ENCODE assay signal across 15 cellular contexts in genomic region chr2:19048593-19049264, GRCh38.
DNase-seq lines count a peak whose midpoint lies in the region; ATAC-seq and TF ChIP-seq lines count a peak whose summit lies in the region.
"Had no signal": no experiment of that assay in that cellular context is flagged by ENCODE, and none has a peak within 500 bp of the region (broad histone marks: within the 10 kb centered on the region; RNA-seq: fewer than 3 reads in every experiment).

No MANE protein-coding gene starts in this region.

- peak overlapping the region; percentile 19 for H3K27ac Mint-ChIP-seq in nephron progenitor cell
- H3K27ac Mint-ChIP-seq in effector memory CD8-positive, alpha-beta T cell: no peak overlapping the region
- H3K27ac Mint-ChIP-seq: activated T-helper 1 cell treated with anti-CD3 and anti-CD28 coated beads, Interleukin-12 subunit alpha, Interleukin-12 subunit beta, Interleukin-2, Interleukin-4 antibody, amounts not matched to agents 30 ng/mL and 10 ng/mL and 1 ng/mL, durations not matched to agents 14 hours and 24 hours and 36 hours; CD4-positive, alpha-beta T cell; immature natural killer cell; WTC11 had no signal

- no peak for TF ChIP-seq CTCF in colonic mucosa (IDR thresholded peaks at IDR 0.05)
- TF ChIP-seq CTCF in nephron progenitor cell (IDR thresholded peaks at IDR 0.05): no peak
- no peak for TF ChIP-seq CTCF in smooth muscle cell (IDR thresholded peaks at IDR 0.05; ENCODE audit: borderline replicate concordance, insufficient read depth, poor library complexity, severe bottlenecking)

- intact Hi-C loops in colonic mucosa (cut with DNase I): no loop called here

- no peak overlapping the region for H2AFZ ChIP-seq in smooth muscle cell (ENCODE audit: low read depth)

- peaks cover 64% of the 10 kb centered on the region for H3K4me1 Mint-ChIP-seq in nephron progenitor cell
- H3K4me1 Mint-ChIP-seq in effector memory CD8-positive, alpha-beta T cell (ENCODE audit: low read depth in 2 of 2): no peaks in the 10 kb centered on the region
- H3K4me1 Mint-ChIP-seq: immature natural killer cell, WTC11 had no signal

- H3K36me3 Mint-ChIP-seq in nephron progenitor cell (ENCODE audit: low read depth): peaks cover 18% of the 10 kb centered on the region
- H3K36me3 Mint-ChIP-seq in effector memory CD8-positive, alpha-beta T cell (ENCODE audit: insufficient read depth): no peaks in the 10 kb centered on the region
- H3K36me3 Mint-ChIP-seq: immature natural killer cell, WTC11 had no signal

- no peaks in the 10 kb centered on the region for H3K36me3 ChIP-seq in colonic mucosa
- no peaks in the 10 kb centered on the region for H3K36me3 ChIP-seq in smooth muscle cell (ENCODE audit: low read depth)
- H3K36me3 ChIP-seq: breast epithelium had no signal

- no peak overlapping the region for H3K4me3 ChIP-seq in colonic mucosa
- no peak overlapping the region for H3K4me3 ChIP-seq in smooth muscle cell
- H3K4me3 ChIP-seq: breast epithelium had no signal

- H3F3A ChIP-seq in smooth muscle cell (ENCODE audit: low read depth): no peaks in the 10 kb centered on the region

- H3K9ac ChIP-seq in colonic mucosa (ENCODE audit: low read depth in 2 of 2, low read length in 2 of 2): no peak overlapping the region
- H3K9ac ChIP-seq in smooth muscle cell (ENCODE audit: low read depth): no peak overlapping the region

- no peaks in the 10 kb centered on the region for H4K20me1 ChIP-seq in smooth muscle cell (ENCODE audit: low read depth)

- DNase-seq in DMS53 (lab: John Stamatoyannopoulos, UW) (peak; percentile 93), NCI-H2081 (lab: John Stamatoyannopoulos, UW) (peak; percentile 84 to 91), colonic mucosa (peak; percentile 76), nephron progenitor cell (no peak), smooth muscle cell (lab: John Stamatoyannopoulos, UW; ENCODE audit: unreplicated experiment) (no peak)
- no peak for DNase-seq in effector memory CD8-positive, alpha-beta T cell
- DNase-seq: CD4-positive, alpha-beta T cell; immature natural killer cell had no signal

- no peak overlapping the region for H3K4me2 ChIP-seq in smooth muscle cell

- H3K27ac ChIP-seq in colonic mucosa (no peak overlapping the region), smooth muscle cell (ENCODE audit: low read depth) (no peak overlapping the region)
- H3K27ac ChIP-seq: breast epithelium, epithelial cell of prostate had no signal

- ATAC-seq in GM19035 (IDR thresholded peaks at IDR 0.05; ENCODE audit: unreplicated experiment) (no peak), GM21526 (IDR thresholded peaks at IDR 0.05; ENCODE audit: low FRiP score, unreplicated experiment) (no peak)
- ATAC-seq in effector memory CD8-positive, alpha-beta T cell (replicated peaks): no peak
- ATAC-seq: HCT116, WTC11 had no signal

- no peaks in the 10 kb centered on the region for H3K27me3 ChIP-seq in colonic mucosa
- no peaks in the 10 kb centered on the region for H3K27me3 ChIP-seq in smooth muscle cell (ENCODE audit: low read depth)
- H3K27me3 ChIP-seq: breast epithelium had no signal

- H3K9me3 ChIP-seq in colonic mucosa (no peaks in the 10 kb centered on the region), smooth muscle cell (replicated peaks; ENCODE audit: low read depth) (no peaks in the 10 kb centered on the region)
- H3K9me3 ChIP-seq: breast epithelium had no signal

- H3K4me1 ChIP-seq in colonic mucosa (no peaks in the 10 kb centered on the region), smooth muscle cell (ENCODE audit: low read depth) (no peaks in the 10 kb centered on the region)
- H3K4me1 ChIP-seq: breast epithelium had no signal

- H3K27me3 Mint-ChIP-seq in nephron progenitor cell (ENCODE audit: low read depth, poor library complexity): peaks cover 2% of the 10 kb centered on the region
- no peaks in the 10 kb centered on the region for H3K27me3 Mint-ChIP-seq in effector memory CD8-positive, alpha-beta T cell
- H3K27me3 Mint-ChIP-seq: CD4-positive, alpha-beta T cell had no signal

- no peaks in the 10 kb centered on the region for H3K79me2 ChIP-seq in smooth muscle cell (ENCODE audit: low read depth)

- peaks cover 2% of the 10 kb centered on the region for H3K9me3 Mint-ChIP-seq in nephron progenitor cell
- peaks cover 3 to 9% of the 10 kb centered on the region in 2 donors for H3K9me3 Mint-ChIP-seq in effector memory CD8-positive, alpha-beta T cell
- H3K9me3 Mint-ChIP-seq: activated T-helper 1 cell treated with anti-CD3 and anti-CD28 coated beads, Interleukin-12 subunit alpha, Interleukin-12 subunit beta, Interleukin-2, Interleukin-4 antibody, amounts not matched to agents 30 ng/mL and 10 ng/mL and 1 ng/mL, durations not matched to agents 14 hours and 24 hours and 36 hours; WTC11 had no signal

- no peak overlapping the region for H3K4me3 Mint-ChIP-seq in nephron progenitor cell
- H3K4me3 Mint-ChIP-seq in effector memory CD8-positive, alpha-beta T cell: no peak overlapping the region
- H3K4me3 Mint-ChIP-seq: activated T-helper 1 cell treated with anti-CD3 and anti-CD28 coated beads, Interleukin-12 subunit alpha, Interleukin-12 subunit beta, Interleukin-2, Interleukin-4 antibody, amounts not matched to agents 30 ng/mL and 10 ng/mL and 1 ng/mL, durations not matched to agents 14 hours and 24 hours and 36 hours; CD4-positive, alpha-beta T cell; immature natural killer cell; WTC11 had no signal

- WGBS in smooth muscle cell (ENCODE audit: low lambda C conversion rate): 91% methylated on average over 5 of the region's 5 CpGs

Comparison
In these comparisons a context has a peak if more than half of its experiments do, and no peak if none do; other contexts are left out.
1. DNase-seq: peak in DMS53 (single experiment), NCI-H2081 (2 of 2) and colonic mucosa (single experiment); none in nephron progenitor cell (single experiment), effector memory CD8-positive, alpha-beta T cell (0 of 3) and smooth muscle cell (single experiment).